16 cellular contexts compared by ENCODE assay signal in genomic region chr5:168477060-168477459, GRCh38. TPM values are rescaled to one million over a fixed set of nuclear protein-coding genes. Genes with fewer than 3 reads are reported as not detected.
A peak's percentile ranks its signal among the peaks of the same experiment; 100 is the strongest.
DNase-seq lines count a peak whose midpoint lies in the region; ATAC-seq and TF ChIP-seq lines count a peak whose summit lies in the region.
"Had no signal": no experiment of that assay in that cellular context is flagged by ENCODE, and none has a peak within 500 bp of the region (broad histone marks: within the 10 kb centered on the region; RNA-seq: fewer than 3 reads in every experiment).

No MANE protein-coding gene starts in this region.

- H3K4me1 ChIP-seq in SJSA1 (replicated peaks), result peaks cover 73% of the 10 kb centered on the region
- no peaks in the 10 kb centered on the region for H3K4me1 ChIP-seq in esophagus muscularis mucosa
- peaks cover 22% of the 10 kb centered on the region for H3K4me1 ChIP-seq in osteoblast (ENCODE audit: insufficient read depth, low read length)
- H3K4me1 ChIP-seq: ascending aorta, tibial nerve had no signal

- 58% methylated on average over 7 of the region's 7 CpGs for WGBS in esophagus muscularis mucosa

- no peaks in the 10 kb centered on the region for H3K79me2 ChIP-seq in osteoblast (ENCODE audit: insufficient read depth, low read length)

- H3K27me3 ChIP-seq in SJSA1 (replicated peaks), result no peaks in the 10 kb centered on the region
- no peaks in the 10 kb centered on the region for H3K27me3 ChIP-seq in esophagus muscularis mucosa
- no peaks in the 10 kb centered on the region for H3K27me3 ChIP-seq in osteoblast (ENCODE audit: insufficient read depth, low read length)
- H3K27me3 ChIP-seq: ascending aorta, tibial nerve had no signal

- H3K4me3 Mint-ChIP-seq in stimulated activated naive CD8-positive, alpha-beta T cell treated with anti-CD3 and anti-CD28 coated beads, Interleukin-15, amount 100 ng/mL, for 72 hours, result no peak overlapping the region
- H3K4me3 Mint-ChIP-seq: activated CD4-positive, alpha-beta memory T cell treated with anti-CD3 and anti-CD28 coated beads for 36 hours; H9 had no signal

- H3K27ac ChIP-seq in SJSA1 (peak overlapping the region; percentile 70), esophagus muscularis mucosa (replicated peaks in 1 of 4) (no peak overlapping the region), osteoblast (ENCODE audit: low read depth, low read length) (peak overlapping the region; percentile 19)
- H3K27ac ChIP-seq: ascending aorta, HL-60, tibial nerve had no signal

- TF ChIP-seq POLR2A in esophagus muscularis mucosa (IDR thresholded peaks at IDR 0.05; ENCODE audit: low read depth), result no peak

- intact Hi-C loops in esophagus muscularis mucosa (cut with DNase I), result no loop called here

- peaks cover 24% of the 10 kb centered on the region for H3K27me3 Mint-ChIP-seq in stimulated activated naive CD8-positive, alpha-beta T cell treated with anti-CD3 and anti-CD28 coated beads, Interleukin-15, amount 100 ng/mL, for 72 hours
- H3K27me3 Mint-ChIP-seq: activated CD4-positive, alpha-beta memory T cell treated with anti-CD3 and anti-CD28 coated beads for 36 hours had no signal

- peak overlapping the region; percentile 81 for H3K4me2 ChIP-seq in osteoblast (ENCODE audit: insufficient read depth, low read length)

- H3K9me3 Mint-ChIP-seq in stimulated activated naive CD8-positive, alpha-beta T cell treated with anti-CD3 and anti-CD28 coated beads, Interleukin-15, amount 100 ng/mL, for 72 hours, result no peaks in the 10 kb centered on the region
- H3K9me3 Mint-ChIP-seq: activated CD4-positive, alpha-beta memory T cell treated with anti-CD3 and anti-CD28 coated beads for 36 hours; H9 had no signal

- H3K27ac Mint-ChIP-seq in stimulated activated naive CD8-positive, alpha-beta T cell treated with anti-CD3 and anti-CD28 coated beads, Interleukin-15, amount 100 ng/mL, for 72 hours, result no peak overlapping the region
- H3K27ac Mint-ChIP-seq: activated CD4-positive, alpha-beta memory T cell treated with anti-CD3 and anti-CD28 coated beads for 36 hours; H9 had no signal

- peak; percentile 66 for DNase-seq in EH (ENCODE audit: low read depth)
- peak; percentile 97 to 99 for DNase-seq in SJSA1 (ENCODE audit: low read depth in 1 of 2, low spot score in 2 of 2)
- peak; percentile 77 for DNase-seq in esophagus muscularis mucosa (ENCODE audit: extremely low spot score)
- DNase-seq in osteoblast (ENCODE audit: insufficient read length, low spot score, missing footprints), result peak; percentile 75
- DNase-seq in ureter (ENCODE audit: low spot score), result no peak
- no peak for DNase-seq in stimulated activated naive CD8-positive, alpha-beta T cell treated with anti-CD3 and anti-CD28 coated beads, Interleukin-15, amount 100 ng/mL, for 72 hours
- DNase-seq: activated CD4-positive, alpha-beta memory T cell treated with anti-CD3 and anti-CD28 coated beads for 36 hours; DND-41; H9; NCI-H2029; NCI-H748 treated with DMSO at 0.1 percent for 48 hours had no signal

- H3K9me3 ChIP-seq in SJSA1 (replicated peaks) (no peaks in the 10 kb centered on the region), esophagus muscularis mucosa (no peaks in the 10 kb centered on the region), osteoblast (ENCODE audit: low read depth, low read length) (no peaks in the 10 kb centered on the region)
- H3K9me3 ChIP-seq: ascending aorta, tibial nerve had no signal

- ATAC-seq in HG03432 (IDR thresholded peaks at IDR 0.05; ENCODE audit: unreplicated experiment), result no peak
- no peak for ATAC-seq in stimulated activated naive CD8-positive, alpha-beta T cell treated with anti-CD3 and anti-CD28 coated beads, Interleukin-15, amount 100 ng/mL, for 72 hours
- ATAC-seq in GM21390 (IDR thresholded peaks at IDR 0.05; ENCODE audit: unreplicated experiment), result no peak

- H3K4me3 ChIP-seq in SJSA1, result no peak overlapping the region
- no peak overlapping the region for H3K4me3 ChIP-seq in esophagus muscularis mucosa
- peak overlapping the region; percentile 58 for H3K4me3 ChIP-seq in osteoblast (ENCODE audit: insufficient read depth, low read length)
- H3K4me3 ChIP-seq: ascending aorta, tibial nerve had no signal

- peak overlapping the region; percentile 16 for H2AFZ ChIP-seq in osteoblast (ENCODE audit: low read length)

- H3K4me1 Mint-ChIP-seq in stimulated activated naive CD8-positive, alpha-beta T cell treated with anti-CD3 and anti-CD28 coated beads, Interleukin-15, amount 100 ng/mL, for 72 hours, result no peaks in the 10 kb centered on the region

- no peak for TF ChIP-seq CTCF in esophagus muscularis mucosa (IDR thresholded peaks at IDR 0.05)
- no peak for TF ChIP-seq CTCF in osteoblast (IDR thresholded peaks at IDR 0.05; ENCODE audit: extremely low read depth, low read depth, low read length)

- no peak for TF ChIP-seq EP300 in esophagus muscularis mucosa (IDR thresholded peaks at IDR 0.05)

- no peaks in the 10 kb centered on the region for H3K36me3 ChIP-seq in SJSA1
- H3K36me3 ChIP-seq in esophagus muscularis mucosa, result no peaks in the 10 kb centered on the region
- no peaks in the 10 kb centered on the region for H3K36me3 ChIP-seq in osteoblast (ENCODE audit: insufficient read depth, low read length)
- H3K36me3 ChIP-seq: ascending aorta, tibial nerve had no signal

- H4K20me1 ChIP-seq in osteoblast (ENCODE audit: insufficient read depth, low read length), result no peaks in the 10 kb centered on the region

RNA-seq across cellular contexts. Expression of gene RARS1, which starts 9.2 kb away (rescaled TPM):
- 316 and 376 TPM in 2 replicates for total RNA-seq in SJSA1 (2014; rRNA removed; shearing (Covaris generic))
- total RNA-seq in esophagus muscularis mucosa, result 10 to 100 TPM; 53.8 to 72.3 (median 60.7) TPM
- 174 and 243 TPM in 2 replicates for total RNA-seq in osteoblast
- 78.3 TPM for total RNA-seq in ureter

RNA-seq across cellular contexts. Expression of gene FBLL1, which starts 52.0 kb away (rescaled TPM):
- 4.6 and 4.8 TPM in 2 replicates for total RNA-seq in SJSA1 (2014; rRNA removed; shearing (Covaris generic))
- total RNA-seq in esophagus muscularis mucosa, result under 1 TPM in 2 of 4 donors, not detected in 2; 0.29 to 0.33 TPM
- 0.36 and 1.2 TPM in 2 replicates for total RNA-seq in osteoblast
- 0.83 TPM for total RNA-seq in ureter
- total RNA-seq: ascending aorta, tibial nerve had no signal

Comparison
In these comparisons a context has a peak if more than half of its experiments do, and no peak if none do; other contexts are left out.
1. DNase-seq: peak in EH (single experiment), SJSA1 (2 of 2), esophagus muscularis mucosa (single experiment) and osteoblast (single experiment); none in ureter (single experiment) and stimulated activated naive CD8-positive, alpha-beta T cell treated with anti-CD3 and anti-CD28 coated beads, Interleukin-15, amount 100 ng/mL, for 72 hours (0 of 2).
2. H3K27ac ChIP-seq: peak in SJSA1 (single experiment) and osteoblast (single experiment); none in esophagus muscularis mucosa (0 of 4).